ENCODE assay signal across 15 cellular contexts in the genomic region with DNA sequence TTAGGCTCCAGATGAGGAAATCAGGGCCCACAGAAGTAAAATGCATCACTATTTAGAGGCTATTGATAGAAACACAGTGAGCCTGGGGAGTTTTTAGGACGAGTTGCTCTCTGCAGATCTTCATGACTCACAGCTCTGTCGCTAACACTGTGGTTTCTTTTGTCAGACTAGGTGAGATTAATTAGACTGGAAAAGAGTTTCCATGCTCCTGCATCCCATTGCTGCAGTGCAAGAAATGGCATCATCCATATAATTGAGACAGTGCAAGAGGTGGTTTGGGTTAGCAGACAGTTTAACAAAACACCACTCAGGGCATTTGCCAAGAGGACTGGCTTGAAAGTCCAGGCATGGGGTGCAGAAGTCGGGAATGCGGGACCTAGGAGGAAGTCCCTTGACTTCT.
DNase-seq lines count a peak whose midpoint lies in the region; ATAC-seq and TF ChIP-seq lines count a peak whose summit lies in the region.
"Had no signal": no experiment of that assay in that cellular context is flagged by ENCODE, and none has a peak within 500 bp of the region (broad histone marks: within the 10 kb centered on the region; RNA-seq: fewer than 3 reads in every experiment).

No MANE protein-coding gene starts in this region.

- no peak for TF ChIP-seq CTCF in AG04450 (IDR thresholded peaks at IDR 0.05; ENCODE audit: low read depth, low read length)
- TF ChIP-seq CTCF in foreskin fibroblast (IDR thresholded peaks at IDR 0.05; ENCODE audit: low read depth, low read length) = no peak
- TF ChIP-seq CTCF in hepatocyte (IDR thresholded peaks at IDR 0.05; ENCODE audit: poor library complexity) = no peak

- CTCF ChIA-PET in AG04450 (lab: Charles Lee) = interaction anchor here (1.9 kb wide), 1 partner anchor 11 kb away, joined by 4 read pairs; no protein-coding TSS in a partner anchor

- H3K4me2 ChIP-seq in hepatocyte = no peak overlapping the region

- H3K79me2 ChIP-seq in hepatocyte = no peaks in the 10 kb centered on the region

- H3K27ac ChIP-seq in AG04450 (ENCODE audit: low read depth, low read length) (no peak overlapping the region), hepatocyte (no peak overlapping the region)
- H3K27ac ChIP-seq: lower lobe of right lung, pancreas, suprapubic skin had no signal

- POLR2A ChIA-PET in AG04450 (lab: Yijun Ruan, JAX) = no interaction called here

- no peak overlapping the region for H2AFZ ChIP-seq in hepatocyte

- no peaks in the 10 kb centered on the region for H3K9me2 ChIP-seq in hepatocyte (replicated peaks; ENCODE audit: insufficient read depth)

- H3K9me3 ChIP-seq in AG04450 (ENCODE audit: control insufficient read depth, insufficient read depth, low read length) (no peaks in the 10 kb centered on the region), hepatocyte (ENCODE audit: low read depth) (no peaks in the 10 kb centered on the region)
- H3K9me3 ChIP-seq: lower lobe of right lung, MG63, pancreas, suprapubic skin had no signal

- ATAC-seq in HG03280 (IDR thresholded peaks at IDR 0.05; ENCODE audit: unreplicated experiment) (no peak), HG02884 (IDR thresholded peaks at IDR 0.05; ENCODE audit: unreplicated experiment) (no peak)
- ATAC-seq: lower lobe of right lung, pancreas had no signal

- no peaks in the 10 kb centered on the region for H3K27me3 ChIP-seq in AG04450 (ENCODE audit: control insufficient read depth, insufficient read depth, low read length)
- no peaks in the 10 kb centered on the region for H3K27me3 ChIP-seq in hepatocyte
- H3K27me3 ChIP-seq: MG63, pancreas, suprapubic skin had no signal

- no peaks in the 10 kb centered on the region for H4K20me1 ChIP-seq in hepatocyte (ENCODE audit: insufficient read depth, poor library complexity, severe bottlenecking)

- H3K4me1 ChIP-seq in hepatocyte (ENCODE audit: insufficient read depth) = no peaks in the 10 kb centered on the region
- H3K4me1 ChIP-seq: lower lobe of right lung, pancreas had no signal

- DNase-seq in AG04450 (ENCODE audit: low read depth, low spot score) = peak; percentile 44
- DNase-seq in GM04504 (ENCODE audit: low read depth) = peak; percentile 32
- peak; percentile 18 for DNase-seq in SW480 (ENCODE audit: low spot score)
- peak; percentile 36 to 51 for DNase-seq in foreskin fibroblast
- DNase-seq in amniotic stem cell (lab: John Stamatoyannopoulos, UW) = no peak
- no peak for DNase-seq in hepatocyte (ENCODE audit: low spot score)
- DNase-seq: H7; lower lobe of right lung; MG63; NCI-H748 treated with DMSO at 0.1 percent for 48 hours; pancreas; stimulated activated CD4-positive, alpha-beta T cell treated with anti-CD3 and anti-CD28 coated beads, Interleukin-2, amount 100 ng/mL, for 48 hours had no signal

- H3K36me3 ChIP-seq in hepatocyte (replicated peaks; ENCODE audit: insufficient read depth, low read depth) = no peaks in the 10 kb centered on the region
- H3K36me3 ChIP-seq: lower lobe of right lung, suprapubic skin had no signal

- H3K4me3 ChIP-seq in AG04450 (ENCODE audit: low read depth, low read length) (no peak overlapping the region), foreskin fibroblast (ENCODE audit: low read depth in 1 of 2, low read length in 2 of 2) (no peak overlapping the region), hepatocyte (no peak overlapping the region)
- H3K4me3 ChIP-seq: lower lobe of right lung, MG63, pancreas, suprapubic skin had no signal

- 83% methylated on average over 4 of the region's 4 CpGs for WGBS in hepatocyte (ENCODE audit: low lambda C conversion rate, missing lambda C conversion rate)

Comparison
In these comparisons a context has a peak if more than half of its experiments do, and no peak if none do; other contexts are left out.
1. DNase-seq: peak in AG04450 (single experiment), GM04504 (single experiment), SW480 (single experiment) and foreskin fibroblast (2 of 2); none in amniotic stem cell (single experiment) and hepatocyte (single experiment).